12 cellular contexts compared by ENCODE assay signal in genomic region chr13:95267662-95268369, GRCh38. TPM values are rescaled to one million over a fixed set of nuclear protein-coding genes. Genes with fewer than 3 reads are reported as not detected.
A peak's percentile ranks its signal among the peaks of the same experiment; 100 is the strongest.
DNase-seq lines count a peak whose midpoint lies in the region; ATAC-seq, FAIRE-seq and TF ChIP-seq lines count a peak whose summit lies in the region.
"Had no signal": no experiment of that assay in that cellular context is flagged by ENCODE, and none has a peak within 500 bp of the region (broad histone marks: within the 10 kb centered on the region; RNA-seq: fewer than 3 reads in every experiment).

No MANE protein-coding gene starts in this region.

- H3K4me1 Mint-ChIP-seq in GM23338 = peaks cover 8% of the 10 kb centered on the region; the same call in 2 of the 3 replicates

- H4K20me1 ChIP-seq in GM23338 (replicated peaks; ENCODE audit: insufficient read depth) = no peaks in the 10 kb centered on the region

- FAIRE-seq in H54 (lab: Jason Lieb, UNC) = peak; percentile 33

- no peak for TF ChIP-seq POLR2A in H54 (IDR thresholded peaks at IDR 0.05; ENCODE audit: low read depth, low read length)
- no peak for TF ChIP-seq POLR2A in gastrocnemius medialis (IDR thresholded peaks at IDR 0.05)

- in situ Hi-C loops in gastrocnemius medialis (cut with MboI; ENCODE audit: low sequenced_read_pairs in 4 of 4) = no loop called here

- intact Hi-C loops in gastrocnemius medialis (cut with DNase I; ENCODE audit: low total_unique reads) = no loop called here

- H3K27ac ChIP-seq in RWPE1 (peak overlapping the region; percentile 79), gastrocnemius medialis (peak overlapping the region; percentile 83 to 93 (median 89)), GM23338 (ENCODE audit: low read depth) (no peak overlapping the region)
- H3K27ac ChIP-seq: cardiac muscle cell had no signal

- POLR2A ChIA-PET in RWPE1 (lab: Yijun Ruan, JAX; ENCODE audit: low non-redundant PET) = no interaction called here

- H3K36me3 Mint-ChIP-seq in GM23338 (ENCODE audit: low read depth) = peaks cover 18% of the 10 kb centered on the region

- no peaks in the 10 kb centered on the region for H3K36me3 ChIP-seq in gastrocnemius medialis
- no peaks in the 10 kb centered on the region for H3K36me3 ChIP-seq in GM23338 (ENCODE audit: insufficient read depth)
- H3K36me3 ChIP-seq: cardiac muscle cell had no signal

- peaks cover 5% of the 10 kb centered on the region; the same call in 2 of the 3 replicates for H3K9me3 Mint-ChIP-seq in GM23338

- H3K4me1 ChIP-seq in gastrocnemius medialis = peaks cover 8 to 20% of the 10 kb centered on the region in 2 donors
- no peaks in the 10 kb centered on the region for H3K4me1 ChIP-seq in GM23338 (ENCODE audit: insufficient read depth)

- no peaks in the 10 kb centered on the region for H3K27me3 ChIP-seq in gastrocnemius medialis
- no peaks in the 10 kb centered on the region for H3K27me3 ChIP-seq in GM23338 (ENCODE audit: insufficient read depth)
- H3K27me3 ChIP-seq: cardiac muscle cell had no signal

- no peak overlapping the region for H2AFZ ChIP-seq in GM23338

- no peaks in the 10 kb centered on the region for H3F3A ChIP-seq in GM23338 (replicated peaks; ENCODE audit: low read depth)

- ATAC-seq in gastrocnemius medialis (no peak), GM18517 (IDR thresholded peaks at IDR 0.05; ENCODE audit: unreplicated experiment) (no peak), HG03571 (IDR thresholded peaks at IDR 0.05; ENCODE audit: unreplicated experiment) (no peak), GM21528 (IDR thresholded peaks at IDR 0.05; ENCODE audit: low FRiP score, unreplicated experiment) (no peak), GM23338 (no peak)
- ATAC-seq: activated CD4-positive, alpha-beta T cell treated with anti-CD3 and anti-CD28 coated beads for 36 hours; left ventricle myocardium superior had no signal

- DNase-seq in H54 (ENCODE audit: insufficient read length, low spot score) = no peak
- peak; percentile 44 for DNase-seq in RWPE1 (ENCODE audit: low spot score)
- peak; percentile 93 for DNase-seq in fibroblast of mammary gland (ENCODE audit: low read depth)
- DNase-seq in gastrocnemius medialis = no peak
- DNase-seq in GM23338 (ENCODE audit: low spot score) = no peak
- DNase-seq: activated CD4-positive, alpha-beta T cell treated with anti-CD3 and anti-CD28 coated beads for 36 hours; left ventricle myocardium superior; NCI-H446 treated with DMSO at 0.1 percent for 48 hours had no signal

- no peak overlapping the region for H3K4me2 ChIP-seq in GM23338

- H3K4me3 ChIP-seq in fibroblast of mammary gland (ENCODE audit: control insufficient read depth, low read depth, low read length) (no peak overlapping the region), gastrocnemius medialis (no peak overlapping the region), GM23338 (no peak overlapping the region)
- H3K4me3 ChIP-seq: cardiac muscle cell had no signal

- TF ChIP-seq CTCF in RWPE1 (conservative IDR thresholded peaks at IDR 0.05; ENCODE audit: low read depth) (no peak), fibroblast of mammary gland (conservative IDR thresholded peaks at IDR 0.05; ENCODE audit: control insufficient read depth, insufficient read depth, low read depth, low read length) (no peak), gastrocnemius medialis (IDR thresholded peaks at IDR 0.05 in 4 of 5, conservative IDR thresholded peaks at IDR 0.05 in 1 of 5) (no peak), GM23338 (conservative IDR thresholded peaks at IDR 0.05; ENCODE audit: low read depth in 2 of 2) (no peak)

- no peak overlapping the region for H3K4me3 Mint-ChIP-seq in GM23338
- H3K4me3 Mint-ChIP-seq: activated CD4-positive, alpha-beta T cell treated with anti-CD3 and anti-CD28 coated beads for 36 hours had no signal

- H3K9me3 ChIP-seq in gastrocnemius medialis = no peaks in the 10 kb centered on the region

- 0 out of 2 replicates have a peak, but pooled peaks cover 4% of the 10 kb centered on the region for H3K79me2 ChIP-seq in GM23338 (replicated peaks; ENCODE audit: insufficient read depth)

- no peak overlapping the region; the same call in 1 of the 2 replicates for H3K27ac Mint-ChIP-seq in GM23338
- H3K27ac Mint-ChIP-seq: activated CD4-positive, alpha-beta T cell treated with anti-CD3 and anti-CD28 coated beads for 36 hours had no signal

- CTCF ChIA-PET in RWPE1 (lab: Yijun Ruan, JAX) = no interaction called here

- peaks cover 4% of the 10 kb centered on the region for H3K27me3 Mint-ChIP-seq in GM23338 (ENCODE audit: insufficient read depth, low read depth, poor library complexity)
- H3K27me3 Mint-ChIP-seq: activated CD4-positive, alpha-beta T cell treated with anti-CD3 and anti-CD28 coated beads for 36 hours had no signal

- H3K9me2 ChIP-seq in GM23338 (ENCODE audit: insufficient read depth) = no peaks in the 10 kb centered on the region

TF ChIP-seq in GM23338, 12 proteins besides CTCF, POLR2A, EP300 and RAD21:
- TF ChIP-seq EZH2 (IDR thresholded peaks at IDR 0.05; ENCODE audit: low read depth, unreplicated experiment) = no peak
- no peak for TF ChIP-seq ZNF114 (CRISPR knock-in tag; IDR thresholded peaks at IDR 0.05)
- no peak for TF ChIP-seq STAT1 (IDR thresholded peaks at IDR 0.05; ENCODE audit: unreplicated experiment)
- TF ChIP-seq ETS1 (IDR thresholded peaks at IDR 0.05) = no peak

RNA-seq across cellular contexts. Expression of gene ABCC4, which starts 33.4 kb away (rescaled TPM):
- total RNA-seq in gastrocnemius medialis = 10 to 100 TPM in 2 of 4 donors, 1 to 10 TPM in 2; 5.4 to 16.2 (median 11.9) TPM
- 12.2 and 15.0 TPM in 2 replicates for total RNA-seq in GM23338 (2014; rRNA removed; shearing (Covaris generic))
- polyA plus RNA-seq in GM23338 (2016; fragmentation: Nextera tagmentation; extraction: Ambion mirVana) = 3.7 and 4.3 TPM in 2 replicates

Comparison
In these comparisons a context has a peak if more than half of its experiments do, and no peak if none do; other contexts are left out.
1. DNase-seq: peak in RWPE1 (single experiment) and fibroblast of mammary gland (single experiment); none in H54 (single experiment), gastrocnemius medialis (0 of 2) and GM23338 (single experiment).